Comparison of ENCODE assay signal across 8 cellular contexts in the genomic region with DNA sequence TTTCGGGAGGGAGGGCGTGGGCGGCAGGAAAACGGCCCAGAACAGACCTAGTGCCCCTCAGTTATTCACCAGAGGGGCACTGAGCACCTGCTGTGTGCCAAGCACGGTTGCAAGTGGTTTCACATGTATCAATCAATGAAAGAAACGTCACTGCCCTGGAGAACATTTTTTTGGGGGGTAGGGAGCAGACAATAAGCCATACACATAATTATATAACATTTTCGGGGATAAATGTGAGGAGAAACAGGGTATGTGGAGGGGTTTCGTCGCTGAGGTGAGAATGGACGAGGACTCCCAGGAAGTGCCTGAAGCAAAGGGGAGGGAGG. TPM values are rescaled to one million over a fixed set of nuclear protein-coding genes. Genes with fewer than 3 reads are reported as not detected.
DNase-seq lines count a peak whose midpoint lies in the region; ATAC-seq, FAIRE-seq and TF ChIP-seq lines count a peak whose summit lies in the region.

No MANE protein-coding gene starts in this region.

- in situ Hi-C loops in GM12878 (cut with MboI), result no loop called here

- intact Hi-C loops in GM12878 (cut with micrococcal nuclease; ENCODE audit: unreplicated experiment), result loop anchor here (1.0 to 10.0 kb wide), 3 partner anchors 128 to 762 kb away; partner anchors contain the start of gene ZNF354B
- intact Hi-C loops in naive thymus-derived CD4-positive, alpha-beta T cell (cut with micrococcal nuclease), result loop anchor here (1.0 kb wide), 9 partner anchors 104 to 947 kb away; partner anchors contain the start of genes CLK4 (in 2 of the 2), ZNF354B (in 2 of the 2), ZFP2 (in 1 of the 2) and ZNF354C (in 1 of the 2)

- DNase-seq in GM12878 (ENCODE audit: low read depth, low spot score) (no peak), H54 (ENCODE audit: insufficient read length, low spot score) (no peak), cerebellar nuclear complex (lab: John Stamatoyannopoulos, UW) (no peak), Kasumi-1 (lab: John Stamatoyannopoulos, UW) (no peak)
- DNase-seq in naive thymus-derived CD4-positive, alpha-beta T cell, result no peak

- ATAC-seq in GM12878 (no peak), HG02885 (IDR thresholded peaks at IDR 0.05; ENCODE audit: poor library complexity, unreplicated experiment) (no peak)
- no peak for ATAC-seq in naive thymus-derived CD4-positive, alpha-beta T cell

- no peaks in the 10 kb centered on the region for H3K27me3 ChIP-seq in ACC112 (ENCODE audit: insufficient read depth, low read length)
- no peaks in the 10 kb centered on the region for H3K27me3 ChIP-seq in GM12878 (replicated peaks in 1 of 2; ENCODE audit: control insufficient read depth in 2 of 2, insufficient read depth in 2 of 2, low read length in 1 of 2)
- H3K27me3 ChIP-seq in naive thymus-derived CD4-positive, alpha-beta T cell (ENCODE audit: control insufficient read depth in 2 of 2, insufficient read depth in 2 of 2, low read length in 2 of 2), result no peaks in the 10 kb centered on the region

- peak overlapping the region; percentile 66 to 87 (median 78) for H3K4me3 Mint-ChIP-seq in naive thymus-derived CD4-positive, alpha-beta T cell

- H4K20me1 ChIP-seq in GM12878 (ENCODE audit: control insufficient read depth, insufficient read depth), result no peaks in the 10 kb centered on the region

- H3K4me1 ChIP-seq in ACC112 (ENCODE audit: control insufficient read depth, insufficient read depth, low read length, unreplicated experiment) (no peaks in the 10 kb centered on the region), GM12878 (ENCODE audit: control insufficient read depth, insufficient read depth, low read length) (no peaks in the 10 kb centered on the region)
- no peaks in the 10 kb centered on the region for H3K4me1 ChIP-seq in naive thymus-derived CD4-positive, alpha-beta T cell (ENCODE audit: control insufficient read depth in 2 of 2, insufficient read depth in 2 of 2, low read length in 2 of 2)

- FAIRE-seq in GM12878 (lab: Jason Lieb, UNC) (no peak), H54 (lab: Jason Lieb, UNC) (no peak)

- peak overlapping the region; percentile 27 to 90 (median 75) for H3K27ac Mint-ChIP-seq in naive thymus-derived CD4-positive, alpha-beta T cell

- H3K27me3 Mint-ChIP-seq in naive thymus-derived CD4-positive, alpha-beta T cell, result no peaks in the 10 kb centered on the region

- no TSS peak for BruUV-seq in GM12878 (replicated peaks; lab: Mats Ljungman, UMichigan)

- peaks cover 0 to 13% (median 11%) of the 10 kb centered on the region in 7 donors for H3K4me1 Mint-ChIP-seq in naive thymus-derived CD4-positive, alpha-beta T cell

- H3K4me3 ChIP-seq in ACC112 (ENCODE audit: low read depth, low read length) (peak overlapping the region; percentile 80), GM12878 (no peak overlapping the region)
- peak overlapping the region; percentile 56 for H3K4me3 ChIP-seq in naive thymus-derived CD4-positive, alpha-beta T cell (ENCODE audit: low read length)

- H3K9me3 ChIP-seq in GM12878 (replicated peaks; ENCODE audit: control insufficient read depth, insufficient read depth, low read length), result no peaks in the 10 kb centered on the region; the same call in 2 of the 3 replicates
- H3K9me3 ChIP-seq in naive thymus-derived CD4-positive, alpha-beta T cell (ENCODE audit: control insufficient read depth in 2 of 3, low read length in 3 of 3), result peaks cover 0 to 6% (median 0%) of the 10 kb centered on the region in 3 experiments

- peaks cover 2 to 25% (median 23%) of the 10 kb centered on the region in 5 donors for H3K36me3 Mint-ChIP-seq in naive thymus-derived CD4-positive, alpha-beta T cell

- POLR2A ChIA-PET in GM12878 (lab: Charles Lee), result interaction anchor here (1.1 to 1.7 kb wide), 3 partner anchors 10 to 129 kb away, joined by 3 to 5 read pairs (median 5); partner anchors contain the start of genes CLK4 and ZNF354B
- POLR2A ChIA-PET in naive thymus-derived CD4-positive, alpha-beta T cell (lab: Charles Lee), result interaction anchor here (0.8 to 2.8 kb wide), 5 partner anchors 105 to 329 kb away, joined by 3 to 21 read pairs (median 4); partner anchors contain the start of genes ZNF354B and ZNF354C

- H3K36me3 ChIP-seq in ACC112 (ENCODE audit: insufficient read depth, low read length), result peaks cover 25% of the 10 kb centered on the region
- no peaks in the 10 kb centered on the region for H3K36me3 ChIP-seq in GM12878 (ENCODE audit: control insufficient read depth in 2 of 2, insufficient read depth in 2 of 2, low read length in 1 of 2)
- H3K36me3 ChIP-seq in naive thymus-derived CD4-positive, alpha-beta T cell (ENCODE audit: control insufficient read depth in 2 of 3, insufficient read depth in 3 of 3, low read length in 3 of 3), result peaks cover 0 to 19% (median 4%) of the 10 kb centered on the region in 3 experiments

- H3K79me2 ChIP-seq in ACC112 (ENCODE audit: control insufficient read depth, insufficient read depth, low read length, unreplicated experiment), result no peaks in the 10 kb centered on the region
- H3K79me2 ChIP-seq in GM12878 (ENCODE audit: control insufficient read depth, insufficient read depth, low read length), result no peaks in the 10 kb centered on the region

- H3K4me2 ChIP-seq in GM12878 (ENCODE audit: control insufficient read depth, insufficient read depth), result peak overlapping the region; percentile 12; the same call in 1 of the 2 replicates

- TF ChIP-seq RAD21 in Ishikawa (IDR thresholded peaks at IDR 0.05; ENCODE audit: low read depth), result no peak
- no peak for TF ChIP-seq RAD21 in GM12878 (IDR thresholded peaks at IDR 0.05; ENCODE audit: insufficient read depth, low read depth, low read length)

- SMC1A ChIA-PET in GM12878 (lab: Charles Lee; ENCODE audit: uncharacterized antibody, unreplicated experiment), result interaction anchor here (1.0 to 1.9 kb wide), 5 partner anchors 25 to 128 kb away, joined by 3 to 9 read pairs (median 3); partner anchors contain the start of gene ZNF354B

- TF ChIP-seq EP300 in Ishikawa (IDR thresholded peaks at IDR 0.05; ENCODE audit: borderline replicate concordance), result no peak
- TF ChIP-seq EP300 in GM12878 (IDR thresholded peaks at IDR 0.05; ENCODE audit: borderline replicate concordance in 1 of 2, control insufficient read depth in 1 of 2, low read depth in 2 of 2, low read length in 2 of 2), result no peak

- H2AFZ ChIP-seq in ACC112 (ENCODE audit: low read length, unreplicated experiment) (peak overlapping the region; percentile 51), GM12878 (ENCODE audit: control insufficient read depth, low read depth, low read length) (peak overlapping the region; percentile 82)

- CTCF ChIA-PET in GM12878 (lab: Yijun Ruan, JAX), result interaction anchor here (0.6 to 2.9 kb wide), 10 partner anchors 13 to 763 kb away, joined by 3 to 15 read pairs (median 4); partner anchors contain the start of gene ZNF354B
- CTCF ChIA-PET in naive thymus-derived CD4-positive, alpha-beta T cell (lab: Charles Lee), result interaction anchor here (0.5 to 2.0 kb wide), 6 partner anchors 23 to 1733 kb away, joined by 3 to 19 read pairs (median 4); partner anchors contain the start of genes ZNF354B and ZNF354C

- no peak overlapping the region for H3K9ac ChIP-seq in GM12878 (ENCODE audit: control insufficient read depth, insufficient read depth, low read length)

- RAD21 ChIA-PET in GM12878 (lab: Charles Lee; ENCODE audit: unreplicated experiment), result interaction anchor here (0.6 to 2.1 kb wide), 8 partner anchors 10 to 132 kb away, joined by 3 to 17 read pairs (median 4); partner anchors contain the start of gene ZNF354B

- peaks cover 0 to 21% (median 6%) of the 10 kb centered on the region in 11 donors for H3K9me3 Mint-ChIP-seq in naive thymus-derived CD4-positive, alpha-beta T cell

- TF ChIP-seq CTCF in GM12878 (IDR thresholded peaks at IDR 0.05 in 2 of 3, conservative IDR thresholded peaks at IDR 0.05 in 1 of 3; ENCODE audit: control insufficient read depth in 2 of 3, extremely low read depth in 1 of 3, insufficient read depth in 1 of 3, low read depth in 3 of 3, low read length in 3 of 3), result no peak

- H3K27ac ChIP-seq in ACC112 (ENCODE audit: low read depth, low read length) (no peak overlapping the region), GM12878 (ENCODE audit: control insufficient read depth, insufficient read depth) (no peak overlapping the region)
- peak overlapping the region; percentile 9 for H3K27ac ChIP-seq in naive thymus-derived CD4-positive, alpha-beta T cell (ENCODE audit: low read depth, low read length)

- TF ChIP-seq POLR2A in GM12878 (IDR thresholded peaks at IDR 0.05; ENCODE audit: low read depth, low read length), result no peak
- no peak for TF ChIP-seq POLR2A in H54 (IDR thresholded peaks at IDR 0.05; ENCODE audit: low read depth, low read length)

- 28% methylated on average over 10 of the region's 10 CpGs for WGBS in GM12878 (ENCODE audit: insufficient coverage, insufficient replicate concordance, low lambda C conversion rate, missing lambda C conversion rate)

TF ChIP-seq in Ishikawa, 13 proteins besides CTCF, POLR2A, EP300 and RAD21:
- no peak for TF ChIP-seq CEBPB (IDR thresholded peaks at IDR 0.05)
- peak; percentile 38; the same call in 1 of the 2 replicates for TF ChIP-seq EGR1 (IDR thresholded peaks at IDR 0.05)

TF ChIP-seq in GM12878, 131 proteins besides CTCF, POLR2A, EP300 and RAD21 (continues in another document):
- no peak for TF ChIP-seq POLR2AphosphoS2 (IDR thresholded peaks at IDR 0.05; ENCODE audit: low read depth, low read length)

RNA-seq across cellular contexts. Expression of gene ZNF354A, which starts 0.4 kb away (rescaled TPM):
- total RNA-seq in GM12878 (2013; cell fraction: nucleolus; rRNA removed), result 13.3 and 14.3 TPM in 2 replicates
- total RNA-seq in GM12878 (2014; rRNA removed) (6.4 and 7.1 TPM in 2 replicates), GM12878 (2014; rRNA removed; fragmentation: Illumina TruSeq; extraction: Trizol) (7.5 and 7.7 TPM in 2 replicates), GM12878 (2021) (4.2 and 4.5 TPM in 2 replicates)
- 1.2 TPM for polyA plus RNA-seq in GM12878 (2011; ENCODE audit: low read depth)
- polyA plus RNA-seq in GM12878 (2011; rRNA removed) (9.4 and 16.4 TPM in 2 replicates), GM12878 (2014; fragmentation: Illumina TruSeq; extraction: Trizol) (7.4 and 10.9 TPM in 2 replicates), GM12878 (2014; fragmentation: Nextera tagmentation; extraction: Ambion mirVana) (1 to 10 TPM in 1 of 2 experiments, under 1 TPM in 1; 0.60 to 1.8 TPM), GM12878 (2014; rRNA removed) (3.9 and 5.8 TPM in 2 replicates), GM12878 (2016; fragmentation: Nextera tagmentation; extraction: Ambion mirVana) (1 to 10 TPM; 3.2 to 4.2 TPM)
- 3.9 and 4.7 TPM in 2 replicates for polyA plus RNA-seq in GM12878 (2011; cell fraction: cytosol; rRNA removed)
- polyA plus RNA-seq in GM12878 (2011; cell fraction: nucleus; rRNA removed), result 8.8 and 9.1 TPM in 2 replicates
- polyA plus RNA-seq in GM12878 (2012), result 3.3 and 3.5 TPM in 2 replicates
- 3.5 and 3.9 TPM in 2 replicates for polyA minus RNA-seq in GM12878 (2011; rRNA and poly(A)+ RNA removed)
- polyA minus RNA-seq in GM12878 (2011; cell fraction: cytosol; rRNA and poly(A)+ RNA removed), result 2.4 and 2.5 TPM in 2 replicates
- 2.7 and 3.3 TPM in 2 replicates for polyA minus RNA-seq in GM12878 (2011; cell fraction: nucleus; rRNA and poly(A)+ RNA removed)
- 10 to 100 TPM; 11.4 to 20.6 (median 14.2) TPM for total RNA-seq in naive thymus-derived CD4-positive, alpha-beta T cell
- 10 to 100 TPM; 11.6 to 14.4 TPM for polyA plus RNA-seq in naive thymus-derived CD4-positive, alpha-beta T cell
